ENCODE assay signal across 17 cellular contexts in genomic region chr11:113670149-113670829, GRCh38. TPM values are rescaled to one million over a fixed set of nuclear protein-coding genes. Genes with fewer than 3 reads are reported as not detected.
DNase-seq lines count a peak whose midpoint lies in the region; ATAC-seq, FAIRE-seq and TF ChIP-seq lines count a peak whose summit lies in the region.
"Had no signal": no experiment of that assay in that cellular context is flagged by ENCODE, and none has a peak within 500 bp of the region (broad histone marks: within the 10 kb centered on the region; RNA-seq: fewer than 3 reads in every experiment).

No MANE protein-coding gene starts in this region.

- no peaks in the 10 kb centered on the region for H3K27me3 Mint-ChIP-seq in mesothelial cell of epicardium (ENCODE audit: low read depth)

- H3K56ac ChIP-seq in H1 (replicated peaks; ENCODE audit: insufficient read length, low read depth, low read length) = no peak overlapping the region

- peaks cover 9% of the 10 kb centered on the region for H3K36me3 Mint-ChIP-seq in mesothelial cell of epicardium

- intact Hi-C loops in adrenal gland (cut with DNase I) = no loop called here

- TF ChIP-seq RAD21 in H1 (IDR thresholded peaks at IDR 0.05 in 1 of 2, conservative IDR thresholded peaks at IDR 0.05 in 1 of 2; ENCODE audit: low read depth in 2 of 2, low read length in 2 of 2) = no peak

- TF ChIP-seq EP300 in H1 (IDR thresholded peaks at IDR 0.05; ENCODE audit: borderline replicate concordance in 1 of 2, low read depth in 2 of 2, low read length in 2 of 2) = no peak

- TF ChIP-seq POLR2A in H1 (IDR thresholded peaks at IDR 0.05; ENCODE audit: control extremely low read depth in 1 of 2, low read depth in 2 of 2, low read length in 2 of 2) (no peak), adrenal gland (IDR thresholded peaks at IDR 0.05) (no peak)

- no peak overlapping the region for H2AFZ ChIP-seq in H1 (ENCODE audit: low read length)
- H2AFZ ChIP-seq: GM23248 had no signal

- no peak overlapping the region for H2BK15ac ChIP-seq in H1 (ENCODE audit: low read length)

- H3K23me2 ChIP-seq in H1 (ENCODE audit: low read depth, low read length) = peaks cover 2% of the 10 kb centered on the region; the same call in 1 of the 2 replicates

- POLR2A ChIA-PET in H1 (lab: Charles Lee; ENCODE audit: partially characterized antibody) = no interaction called here

- TF ChIP-seq CTCF in H1 (IDR thresholded peaks at IDR 0.05; ENCODE audit: control extremely low read depth in 1 of 3, insufficient read depth in 1 of 3, low read depth in 1 of 3, low read length in 3 of 3) = no peak
- TF ChIP-seq CTCF in mesothelial cell of epicardium (IDR thresholded peaks at IDR 0.05; ENCODE audit: unreplicated experiment) = no peak
- no peak for TF ChIP-seq CTCF in adrenal gland (IDR thresholded peaks at IDR 0.05)

- no peak for FAIRE-seq in H1 (lab: Jason Lieb, UNC)

- H3K4me3 ChIP-seq in H1 (ENCODE audit: extremely low read depth in 1 of 4, insufficient read depth in 2 of 4, low read depth in 3 of 4, low read length in 4 of 4) (no peak overlapping the region), adrenal gland (no peak overlapping the region)
- H3K4me3 ChIP-seq: BLaER1 treated with 17β-estradiol and CSF1 and Interleukin-3, amounts not matched to agents 10 nM and 100 nM; GM23248; SJCRH30 had no signal

- H3K27me3 ChIP-seq in H1 (replicated peaks in 1 of 4; ENCODE audit: control insufficient read depth in 3 of 4, extremely low read depth in 1 of 4, insufficient read depth in 3 of 4, low read length in 3 of 4) (no peaks in the 10 kb centered on the region), adrenal gland (no peaks in the 10 kb centered on the region)
- H3K27me3 ChIP-seq: BLaER1 treated with 17β-estradiol and CSF1 and Interleukin-3, amounts not matched to agents 10 nM and 100 nM; SJCRH30 had no signal

- H3K4me2 ChIP-seq in H1 (ENCODE audit: insufficient read depth in 1 of 2, low read depth in 2 of 2, low read length in 2 of 2) = no peak overlapping the region

- no peak overlapping the region for H4K8ac ChIP-seq in H1 (ENCODE audit: extremely low read depth, insufficient read depth, low read length)

- no peak overlapping the region for H4K5ac ChIP-seq in H1 (ENCODE audit: insufficient read length, low read depth, low read length)

- H2BK20ac ChIP-seq in H1 (ENCODE audit: low read length) = no peak overlapping the region

- H3K4me1 Mint-ChIP-seq in mesothelial cell of epicardium = peaks cover 24% of the 10 kb centered on the region

- DNase-seq in ELF-1 (ENCODE audit: low read depth, low spot score) = peak; percentile 30
- DNase-seq in H1 (ENCODE audit: low read depth in 1 of 2, low spot score in 2 of 2) = no peak
- DNase-seq in mesothelial cell of epicardium (ENCODE audit: low spot score in 2 of 2, unreplicated experiment in 2 of 2) = no peak
- DNase-seq in DMS79 treated with DMSO at 0.1 percent for 48 hours (lab: John Stamatoyannopoulos, UW) = no peak
- no peak for DNase-seq in adrenal gland
- DNase-seq in activated CD4-positive, alpha-beta T cell treated with anti-CD3 and anti-CD28 coated beads, Interleukin-2, amount 50 U/mL, for 4 hours = no peak
- no peak for DNase-seq in caudate nucleus (lab: John Stamatoyannopoulos, UW)
- DNase-seq: DMS 273 treated with DMSO at 0.1 percent for 48 hours, GM23248, IMR-90, MV-4-11, NCI-H1417 treated with DMSO at 0.1 percent for 48 hours, NCI-H2029, NCI-H510A, SJCRH30 had no signal

- H3K4me3 Mint-ChIP-seq in mesothelial cell of epicardium = no peak overlapping the region

- peaks cover 18% of the 10 kb centered on the region for H3K9me3 Mint-ChIP-seq in mesothelial cell of epicardium

- no peaks in the 10 kb centered on the region for H4K20me1 ChIP-seq in H1 (replicated peaks in 1 of 2; ENCODE audit: control insufficient read depth in 1 of 2, insufficient read depth in 2 of 2, low read length in 2 of 2)
- H4K20me1 ChIP-seq: BLaER1 treated with 17β-estradiol and CSF1 and Interleukin-3, amounts not matched to agents 10 nM and 100 nM had no signal

- H2BK120ac ChIP-seq in H1 (replicated peaks; ENCODE audit: low read depth, low read length) = no peak overlapping the region

- H3K79me2 ChIP-seq in H1 (ENCODE audit: control insufficient read depth in 1 of 2, insufficient read depth in 2 of 2, low read length in 2 of 2) = no peaks in the 10 kb centered on the region

- H3K4me1 ChIP-seq in H1 (replicated peaks in 1 of 4; ENCODE audit: control insufficient read depth in 3 of 4, insufficient read depth in 4 of 4, low read length in 3 of 4) = peaks cover 0 to 15% (median 7%) of the 10 kb centered on the region in 4 experiments; a peak in 5 of 7 replicates
- H3K4me1 ChIP-seq in adrenal gland (replicated peaks in 1 of 2) = no peaks in the 10 kb centered on the region

- H3K36me3 ChIP-seq in H1 (ENCODE audit: control insufficient read depth in 2 of 4, insufficient read depth in 4 of 4, low read length in 3 of 4) (no peaks in the 10 kb centered on the region; a peak in 1 of 8 replicates), adrenal gland (replicated peaks in 1 of 2) (no peaks in the 10 kb centered on the region)
- H3K36me3 ChIP-seq: BLaER1 treated with 17β-estradiol and CSF1 and Interleukin-3, amounts not matched to agents 10 nM and 100 nM; SJCRH30 had no signal

- 0 out of 4 replicates have a peak, but pooled peaks cover 0 to 6% of the 10 kb centered on the region in 2 experiments for H3K9me3 ChIP-seq in H1 (ENCODE audit: insufficient read depth in 2 of 2, low read depth in 1 of 2, low read length in 1 of 2)
- H3K9me3 ChIP-seq in adrenal gland (replicated peaks in 1 of 3) = no peaks in the 10 kb centered on the region
- H3K9me3 ChIP-seq: SJCRH30 had no signal

- H2BK5ac ChIP-seq in H1 (ENCODE audit: low read depth, low read length) = no peak overlapping the region

- H3K23ac ChIP-seq in H1 (ENCODE audit: insufficient read length) = no peak overlapping the region

- no peak overlapping the region for H3K9ac ChIP-seq in H1 (replicated peaks in 1 of 4; ENCODE audit: extremely low read depth in 1 of 4, low read depth in 3 of 4, low read length in 3 of 4)
- H3K9ac ChIP-seq: BLaER1 treated with 17β-estradiol and CSF1 and Interleukin-3, amounts not matched to agents 10 nM and 100 nM; GM23248 had no signal

- peak; percentile 31 for ATAC-seq in HG02938 (IDR thresholded peaks at IDR 0.05; ENCODE audit: unreplicated experiment)

- CTCF ChIA-PET in H1 (lab: Charles Lee; ENCODE audit: partially characterized antibody) = interaction anchor here (1.0 to 1.5 kb wide), 2 partner anchors 55 to 61 kb away, joined by 3 read pairs; no protein-coding TSS in a partner anchor

- H3K14ac ChIP-seq in H1 (ENCODE audit: insufficient read length) = no peak overlapping the region

- H4K91ac ChIP-seq in H1 (replicated peaks; ENCODE audit: insufficient read length, low read length) = no peak overlapping the region

- no peak overlapping the region for H3K4ac ChIP-seq in H1 (replicated peaks; ENCODE audit: insufficient read length, low read depth, low read length)

- H2BK12ac ChIP-seq in H1 (ENCODE audit: low read depth, low read length) = no peak overlapping the region

- 0 out of 2 replicates have a peak overlapping the region, but pooled peaks have one; percentile 1 for H3K18ac ChIP-seq in H1 (ENCODE audit: extremely low read depth, low read length)

- H3K27ac ChIP-seq in H1 (ENCODE audit: low read depth, low read length) = no peak overlapping the region
- H3K27ac ChIP-seq in adrenal gland = no peak overlapping the region
- H3K27ac ChIP-seq in caudate nucleus (ENCODE audit: low read depth, low read length) = no peak overlapping the region
- H3K27ac ChIP-seq: BLaER1 treated with 17β-estradiol and CSF1 and Interleukin-3, amounts not matched to agents 10 nM and 100 nM; GM23248; SJCRH30 had no signal

- H3K79me1 ChIP-seq in H1 (ENCODE audit: low read depth, low read length) = no peaks in the 10 kb centered on the region

- no peak overlapping the region for H2AK5ac ChIP-seq in H1 (ENCODE audit: low read depth, low read length)

- H3K27ac Mint-ChIP-seq in mesothelial cell of epicardium = peak overlapping the region; percentile 15

TF ChIP-seq in H1, 55 proteins besides CTCF, POLR2A, EP300 and RAD21:
- TF ChIP-seq EZH2 (IDR thresholded peaks at IDR 0.05; ENCODE audit: low read depth, low read length, severe bottlenecking) (no peak), SP4 (IDR thresholded peaks at IDR 0.05; ENCODE audit: low read length) (no peak), BRCA1 (IDR thresholded peaks at IDR 0.05; ENCODE audit: low read depth, low read length) (no peak), CBX5 (IDR thresholded peaks at IDR 0.05; ENCODE audit: low read depth, low read length) (no peak), RFX5 (IDR thresholded peaks at IDR 0.05; ENCODE audit: borderline replicate concordance, low read depth, low read length) (no peak)
- TF ChIP-seq, protein P1, sequence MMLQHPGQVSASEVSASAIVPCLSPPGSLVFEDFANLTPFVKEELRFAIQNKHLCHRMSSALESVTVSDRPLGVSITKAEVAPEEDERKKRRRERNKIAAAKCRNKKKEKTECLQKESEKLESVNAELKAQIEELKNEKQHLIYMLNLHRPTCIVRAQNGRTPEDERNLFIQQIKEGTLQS (IDR thresholded peaks at IDR 0.05; ENCODE audit: insufficient read depth, low read depth, low read length) = no peak
TF ChIP-seq in H1: peak in this region for 0.

RNA-seq across cellular contexts. Expression of gene TMPRSS5, which starts 35.8 kb away (rescaled TPM):
- total RNA-seq in H1 (2021; fragmentation: NEBNext Ultra II Directional; extraction: Animal tissue kit (Norgen Biotek cat#: 25700)) = 0.78 and 1.1 TPM in 2 replicates
- polyA plus RNA-seq in H1 (2011; rRNA removed) (0.53 and 0.54 TPM in 2 replicates), adrenal gland (1 to 10 TPM in 2 of 3 donors, under 1 TPM in 1; 0.07 to 1.5 (median 1.0) TPM)
- 0.52 TPM for polyA plus RNA-seq in H1 (2011; cell fraction: cytosol; rRNA removed)
- 2.9 TPM for polyA plus RNA-seq in H1 (2011; cell fraction: nucleus; rRNA removed)
- polyA plus RNA-seq in H1 (2012, experiment 1 of 2) = 0.40 to 0.93 TPM (median 0.75 TPM) in 4 replicates
- polyA plus RNA-seq in H1 (2012, experiment 2 of 2) = not detected
- 0.22 TPM for polyA plus RNA-seq in H1 (2013, experiment 1 of 2)
- 0.13 TPM for polyA plus RNA-seq in H1 (2013, experiment 2 of 2)
- 0.73 and 0.83 TPM in 2 replicates for polyA minus RNA-seq in H1 (2011; rRNA and poly(A)+ RNA removed)
- polyA minus RNA-seq in H1 (2011; cell fraction: cytosol; rRNA and poly(A)+ RNA removed) = 4.3 TPM
- 1.1 TPM for polyA minus RNA-seq in H1 (2011; cell fraction: nucleus; rRNA and poly(A)+ RNA removed)
- total RNA-seq in mesothelial cell of epicardium (2.3 to 3.5 TPM (median 2.4 TPM) in 3 replicates), adrenal gland (1 to 10 TPM in 1 of 8 donors, under 1 TPM in 3, not detected in 4; 0.43 to 1.3 (median 0.70) TPM)
- total RNA-seq: GM23248 had no signal
- polyA plus RNA-seq: GM23248 had no signal
